1 cellular context compared by ENCODE assay signal in the genomic region with DNA sequence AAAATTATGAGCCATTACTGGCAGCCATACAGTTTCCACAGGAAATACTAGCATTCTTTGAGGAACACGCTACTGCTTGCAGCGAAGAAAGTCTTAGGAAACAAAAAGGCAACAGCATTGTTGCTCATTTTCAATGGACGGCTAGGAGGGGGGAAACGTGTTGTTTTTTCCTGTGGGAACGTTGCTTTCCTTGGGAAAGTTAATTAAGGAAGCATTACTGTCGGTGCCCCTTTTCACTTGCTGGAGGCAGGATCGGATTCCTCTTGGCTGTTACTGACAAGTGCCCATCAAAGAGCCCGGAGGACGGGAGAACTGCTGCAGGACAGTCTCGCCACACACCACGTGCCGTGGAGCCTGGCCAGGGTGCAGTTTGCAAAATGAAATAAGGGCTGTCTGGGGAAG.
TF ChIP-seq lines count a peak whose summit lies in the region.

No MANE protein-coding gene starts in this region.

TF ChIP-seq in GM23338, 12 proteins besides CTCF, POLR2A, EP300 and RAD21 (continued from another document):
- TF ChIP-seq ZNF462 (CRISPR knock-in tag; IDR thresholded peaks at IDR 0.05) (no peak), JUNB (IDR thresholded peaks at IDR 0.05; ENCODE audit: unreplicated experiment) (no peak), NANOG (IDR thresholded peaks at IDR 0.05; ENCODE audit: borderline replicate concordance) (no peak), ZNF331 (CRISPR knock-in tag; IDR thresholded peaks at IDR 0.05; ENCODE audit: low read depth) (no peak), EZH2 (IDR thresholded peaks at IDR 0.05; ENCODE audit: low read depth, unreplicated experiment) (no peak), STAT1 (IDR thresholded peaks at IDR 0.05; ENCODE audit: unreplicated experiment) (no peak), EZH2phosphoT487 (IDR thresholded peaks at IDR 0.05; ENCODE audit: unreplicated experiment) (no peak), ZNF114 (CRISPR knock-in tag; IDR thresholded peaks at IDR 0.05) (no peak)
- TF ChIP-seq, protein P1, sequence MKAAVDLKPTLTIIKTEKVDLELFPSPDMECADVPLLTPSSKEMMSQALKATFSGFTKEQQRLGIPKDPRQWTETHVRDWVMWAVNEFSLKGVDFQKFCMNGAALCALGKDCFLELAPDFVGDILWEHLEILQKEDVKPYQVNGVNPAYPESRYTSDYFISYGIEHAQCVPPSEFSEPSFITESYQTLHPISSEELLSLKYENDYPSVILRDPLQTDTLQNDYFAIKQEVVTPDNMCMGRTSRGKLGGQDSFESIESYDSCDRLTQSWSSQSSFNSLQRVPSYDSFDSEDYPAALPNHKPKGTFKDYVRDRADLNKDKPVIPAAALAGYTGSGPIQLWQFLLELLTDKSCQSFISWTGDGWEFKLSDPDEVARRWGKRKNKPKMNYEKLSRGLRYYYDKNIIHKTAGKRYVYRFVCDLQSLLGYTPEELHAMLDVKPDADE (IDR thresholded peaks at IDR 0.05) = no peak
